Comparison of ENCODE assay signal across 1 cellular context in genomic region chr2:8324164-8324848, GRCh38.
A peak's percentile ranks its signal among the peaks of the same experiment; 100 is the strongest.
TF ChIP-seq lines count a peak whose summit lies in the region.

No MANE protein-coding gene starts in this region.

TF ChIP-seq in K562, 482 proteins besides CTCF, POLR2A, EP300 and RAD21 (continued from another document):
- no peak for TF ChIP-seq MITF (IDR thresholded peaks at IDR 0.05)
- TF ChIP-seq L3MBTL2 (IDR thresholded peaks at IDR 0.05), result peak; percentile 87
- 0 out of 2 replicates have a peak, but pooled peaks have one; percentile 28 for TF ChIP-seq LCOR (CRISPR knock-in tag; IDR thresholded peaks at IDR 0.05)
- peak; percentile 52; the same call in 1 of the 2 replicates for TF ChIP-seq SMAD4 (CRISPR knock-in tag; conservative IDR thresholded peaks at IDR 0.05)
- TF ChIP-seq TOE1 (IDR thresholded peaks at IDR 0.05; ENCODE audit: borderline replicate concordance), result peak; percentile 81; the same call in 1 of the 2 replicates
- no peak for TF ChIP-seq TOE1 (CRISPR knock-in tag; IDR thresholded peaks at IDR 0.05; ENCODE audit: borderline replicate concordance, low read depth)
- peak; percentile 53; the same call in 1 of the 2 replicates for TF ChIP-seq PKNOX1 (IDR thresholded peaks at IDR 0.05)
- TF ChIP-seq MEIS2 (IDR thresholded peaks at IDR 0.05; ENCODE audit: partially characterized antibody), result peak; percentile 53
